In genomic region chr16:57590654-57591085, GRCh38 we compare ENCODE assay signal across 8 cellular contexts. TPM values are rescaled to one million over a fixed set of nuclear protein-coding genes. Genes with fewer than 3 reads are reported as not detected.
DNase-seq lines count a peak whose midpoint lies in the region; TF ChIP-seq lines count a peak whose summit lies in the region.

No MANE protein-coding gene starts in this region.

- WGBS in mesodermal cell (ENCODE audit: insufficient coverage in 2 of 2), 2 experiments = 75 to 80% methylated on average over 6 of the region's 8 CpGs

- no peak overlapping the region for H3K4me3 ChIP-seq in Caco-2 (ENCODE audit: low read depth, low read length)
- no peak overlapping the region for H3K4me3 ChIP-seq in mesodermal cell (ENCODE audit: extremely low read depth, insufficient read depth, low read length, poor library complexity, severe bottlenecking)

- H3K27ac Mint-ChIP-seq in Caco-2 (ENCODE audit: unreplicated experiment) = peak overlapping the region; percentile 29
- H3K27ac Mint-ChIP-seq in glutamatergic neuron (ENCODE audit: unreplicated experiment) = no peak overlapping the region

- H3K36me3 ChIP-seq in Caco-2 (ENCODE audit: control insufficient read depth, insufficient read depth, low read length) = no peaks in the 10 kb centered on the region
- no peaks in the 10 kb centered on the region for H3K36me3 ChIP-seq in mesodermal cell (ENCODE audit: control insufficient read depth, insufficient read depth, low read length)

- in situ Hi-C loops in G401 (cut with HindIII; ENCODE audit: low sequenced_read_pairs) = no loop called here

- no peak overlapping the region for H3K4me3 Mint-ChIP-seq in Caco-2 (ENCODE audit: unreplicated experiment)
- H3K4me3 Mint-ChIP-seq in glutamatergic neuron (ENCODE audit: unreplicated experiment) = no peak overlapping the region

- H3K4me1 ChIP-seq in Caco-2 (peaks cover 10% of the 10 kb centered on the region), mesodermal cell (ENCODE audit: control insufficient read depth, insufficient read depth, low read length, poor library complexity, severe bottlenecking) (peaks cover 14% of the 10 kb centered on the region)

- CTCF ChIA-PET in Caco-2 (lab: Charles Lee) = interaction anchor here (0.5 to 1.9 kb wide), 24 partner anchors 9 to 273 kb away, joined by 3 to 26 read pairs (median 5); partner anchors contain the start of gene KATNB1

- intact Hi-C loops in Caco-2 (cut with micrococcal nuclease; ENCODE audit: unreplicated experiment) = loop anchor here (1.0 to 10.0 kb wide), 5 partner anchors 14 to 274 kb away; partner anchors contain the start of gene KATNB1

- no peaks in the 10 kb centered on the region for H3K27me3 ChIP-seq in Caco-2 (replicated peaks; ENCODE audit: control insufficient read depth, insufficient read depth, low read length)

- H3K36me3 Mint-ChIP-seq in Caco-2 (ENCODE audit: insufficient read depth, unreplicated experiment) = no peaks in the 10 kb centered on the region
- peaks cover 6% of the 10 kb centered on the region for H3K36me3 Mint-ChIP-seq in glutamatergic neuron (ENCODE audit: unreplicated experiment)

- DNase-seq in Caco-2 (no peak), HS-27A (ENCODE audit: low read depth) (peak; percentile 29), amniotic epithelial cell (ENCODE audit: low read depth) (peak; percentile 89), glutamatergic neuron (no peak), Ammon's horn (ENCODE audit: low spot score) (no peak), G401 (ENCODE audit: low spot score) (no peak), HT-29 (ENCODE audit: low spot score) (no peak)

- H3K9me3 ChIP-seq in Caco-2 (no peaks in the 10 kb centered on the region), mesodermal cell (ENCODE audit: control insufficient read depth, low read length) (peaks cover 6% of the 10 kb centered on the region)

- peaks cover 11% of the 10 kb centered on the region for H3K9me3 Mint-ChIP-seq in Caco-2 (ENCODE audit: unreplicated experiment)
- H3K9me3 Mint-ChIP-seq in glutamatergic neuron (ENCODE audit: unreplicated experiment) = no peaks in the 10 kb centered on the region

- POLR2A ChIA-PET in Caco-2 (lab: Charles Lee) = no interaction called here

- no TSS peak for BruUV-seq in Caco-2 (replicated peaks; lab: Mats Ljungman, UMichigan)

- H3K27me3 Mint-ChIP-seq in Caco-2 (ENCODE audit: insufficient read depth, unreplicated experiment) (no peaks in the 10 kb centered on the region), glutamatergic neuron (ENCODE audit: unreplicated experiment) (peaks cover 8% of the 10 kb centered on the region)

- no peak for TF ChIP-seq CTCF in Caco-2 (IDR thresholded peaks at IDR 0.05; ENCODE audit: insufficient read depth in 1 of 2, low read depth in 1 of 2, low read length in 1 of 2, severe bottlenecking in 1 of 2, unreplicated experiment in 1 of 2)
- no peak for TF ChIP-seq CTCF in glutamatergic neuron (IDR thresholded peaks at IDR 0.05; ENCODE audit: partially characterized antibody, unreplicated experiment)

- H3K4me1 Mint-ChIP-seq in Caco-2 (ENCODE audit: low read depth, unreplicated experiment) (peaks cover 8% of the 10 kb centered on the region), glutamatergic neuron (ENCODE audit: low read depth, unreplicated experiment) (no peaks in the 10 kb centered on the region)

- peak overlapping the region; percentile 79 for H3K27ac ChIP-seq in mesodermal cell (ENCODE audit: low read depth, low read length, severe bottlenecking)

RNA-seq across cellular contexts. Expression of gene ADGRG1, which starts 37.8 kb away (rescaled TPM):
- total RNA-seq in Caco-2 (2022) (153 and 195 TPM in 2 replicates), glutamatergic neuron (ENCODE audit: unreplicated experiment) (116 TPM)
- polyA plus RNA-seq in mesodermal cell (2013, experiment 1 of 2) = 19.4 TPM
- polyA plus RNA-seq in mesodermal cell (2013, experiment 2 of 2) = 11.7 TPM
- total RNA-seq in G401 (2014; rRNA removed; shearing (Covaris generic)) = 4.1 and 5.5 TPM in 2 replicates
- total RNA-seq in HT-29 (2014; rRNA removed; shearing (Covaris generic)) = 138 TPM in 2 replicates

RNA-seq across cellular contexts. Expression of gene ADGRG5, which starts 48.2 kb away (rescaled TPM):
- total RNA-seq in Caco-2 (2022) (4.6 and 5.2 TPM in 2 replicates), glutamatergic neuron (ENCODE audit: unreplicated experiment) (not detected)
- polyA plus RNA-seq in mesodermal cell (2013, experiment 1 of 2) = 1.3 TPM
- 0.86 TPM for polyA plus RNA-seq in mesodermal cell (2013, experiment 2 of 2)
- not detected in 2 replicates for total RNA-seq in G401 (2014; rRNA removed; shearing (Covaris generic))
- total RNA-seq in HT-29 (2014; rRNA removed; shearing (Covaris generic)) = 3.1 and 5.1 TPM in 2 replicates

RNA-seq across cellular contexts. Expression of gene CCDC102A, which starts 54.3 kb away (rescaled TPM):
- total RNA-seq in Caco-2 (2022) (9.1 and 11.8 TPM in 2 replicates), glutamatergic neuron (ENCODE audit: unreplicated experiment) (not detected)
- 10.6 TPM for polyA plus RNA-seq in mesodermal cell (2013, experiment 1 of 2)
- polyA plus RNA-seq in mesodermal cell (2013, experiment 2 of 2) = 12.0 TPM
- 25.0 and 26.7 TPM in 2 replicates for total RNA-seq in G401 (2014; rRNA removed; shearing (Covaris generic))
- 7.6 and 7.7 TPM in 2 replicates for total RNA-seq in HT-29 (2014; rRNA removed; shearing (Covaris generic))

Comparison
In these comparisons a context has a peak if more than half of its experiments do, and no peak if none do; other contexts are left out.
1. DNase-seq: peak in HS-27A (single experiment) and amniotic epithelial cell (single experiment); none in Caco-2 (0 of 2), glutamatergic neuron (single experiment), Ammon's horn (single experiment), G401 (single experiment) and HT-29 (single experiment).
2. RNA of gene ADGRG1, which starts 37.8 kb away (total RNA-seq): 153 to 195 TPM in Caco-2, 138 TPM in HT-29 and 116 TPM in glutamatergic neuron (single experiment); 4.1 to 5.5 TPM in G401; every median in the first group is over 10 times any median in the second.